9 cellular contexts compared by ENCODE assay signal in the genomic region with DNA sequence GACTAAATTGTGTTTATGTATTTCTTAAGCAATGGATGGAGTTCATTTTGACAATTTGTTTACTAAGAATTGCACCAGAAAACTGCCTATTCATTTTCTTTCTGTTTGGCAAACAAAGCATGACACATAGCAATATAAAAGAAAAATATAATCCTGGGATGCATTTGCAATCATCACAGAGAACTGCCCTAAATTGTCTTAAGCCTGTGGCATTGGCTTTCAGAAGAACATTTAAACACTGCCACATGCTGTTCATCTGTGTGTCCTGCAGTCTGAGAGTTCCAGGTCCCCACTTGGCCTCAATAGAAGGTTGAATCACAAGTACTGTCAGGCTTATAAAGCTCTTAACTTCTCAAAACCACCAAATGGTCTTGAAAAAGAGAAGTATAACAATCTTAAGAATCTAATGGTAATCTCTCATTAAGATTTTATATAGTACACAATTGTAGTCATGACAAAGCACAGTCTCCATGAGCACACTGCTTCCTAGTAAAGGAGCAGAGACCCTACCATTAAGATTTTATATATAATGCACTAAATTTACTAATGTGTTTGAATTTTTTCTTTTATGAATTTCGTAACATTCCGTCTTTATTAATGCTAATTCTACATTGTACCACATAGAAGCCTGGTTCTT. TPM values are rescaled to one million over a fixed set of nuclear protein-coding genes. Genes with fewer than 3 reads are reported as not detected.
DNase-seq lines count a peak whose midpoint lies in the region; ATAC-seq and TF ChIP-seq lines count a peak whose summit lies in the region.
"Had no signal": no experiment of that assay in that cellular context is flagged by ENCODE, and none has a peak within 500 bp of the region (broad histone marks: within the 10 kb centered on the region; RNA-seq: fewer than 3 reads in every experiment).

No MANE protein-coding gene starts in this region.

- no peak overlapping the region for H3K4me2 ChIP-seq in DND-41 (ENCODE audit: insufficient read depth, low read length)
- no peak overlapping the region for H3K4me2 ChIP-seq in hepatocyte

- no peak overlapping the region; the same call in 1 of the 2 replicates for H3K27ac ChIP-seq in DND-41 (ENCODE audit: low read length)
- H3K27ac ChIP-seq in RWPE1: no peak overlapping the region
- no peak overlapping the region for H3K27ac ChIP-seq in hepatocyte

- no peak for TF ChIP-seq EP300 in Ishikawa (IDR thresholded peaks at IDR 0.05; ENCODE audit: borderline replicate concordance)

- no peaks in the 10 kb centered on the region for H3K27me3 ChIP-seq in DND-41 (ENCODE audit: insufficient read depth, low read length, poor library complexity)
- H3K27me3 ChIP-seq in hepatocyte: no peaks in the 10 kb centered on the region

- no peak overlapping the region for H3K9ac ChIP-seq in DND-41 (ENCODE audit: low read depth, low read length)

- POLR2A ChIA-PET in RWPE1 (lab: Yijun Ruan, JAX; ENCODE audit: low non-redundant PET): no interaction called here

- CTCF ChIA-PET in RWPE1 (lab: Yijun Ruan, JAX): interaction anchor here (0.6 to 2.7 kb wide), 7 partner anchors 81 to 695 kb away, joined by 3 to 14 read pairs (median 3); no protein-coding TSS in a partner anchor

- 44% methylated on average over 2 of the region's 2 CpGs for WGBS in hepatocyte (ENCODE audit: low lambda C conversion rate, missing lambda C conversion rate)

- TF ChIP-seq CTCF in DND-41 (IDR thresholded peaks at IDR 0.05; ENCODE audit: borderline replicate concordance, extremely low read depth, low read length, poor library complexity, severe bottlenecking) (peak; percentile 98), RWPE1 (conservative IDR thresholded peaks at IDR 0.05; ENCODE audit: low read depth) (peak; percentile 79), astrocyte of the spinal cord (IDR thresholded peaks at IDR 0.05; ENCODE audit: low read depth, low read length) (peak; percentile 86), hepatocyte (IDR thresholded peaks at IDR 0.05; ENCODE audit: poor library complexity) (peak; percentile 88)

- in situ Hi-C loops in astrocyte of the spinal cord (cut with HindIII; ENCODE audit: low sequenced_read_pairs): no loop called here

- peak; percentile 95 for TF ChIP-seq RAD21 in Ishikawa (IDR thresholded peaks at IDR 0.05; ENCODE audit: low read depth)

- no peaks in the 10 kb centered on the region for H3K36me3 ChIP-seq in DND-41 (ENCODE audit: insufficient read depth, low read length)
- H3K36me3 ChIP-seq in hepatocyte (replicated peaks; ENCODE audit: insufficient read depth, low read depth): no peaks in the 10 kb centered on the region

- H3K79me2 ChIP-seq in DND-41 (ENCODE audit: insufficient read depth, low read length) (no peaks in the 10 kb centered on the region), hepatocyte (no peaks in the 10 kb centered on the region)

- ATAC-seq in DND-41 (ENCODE audit: insufficient read depth, low read depth) (peak; percentile 98), GM21515 (IDR thresholded peaks at IDR 0.05; ENCODE audit: unreplicated experiment) (peak; percentile 80)

- DNase-seq in DND-41 (peak; percentile 70), RWPE1 (ENCODE audit: low spot score) (peak; percentile 68), astrocyte of the spinal cord (ENCODE audit: low read depth, low spot score) (peak; percentile 85), hepatocyte (ENCODE audit: low spot score) (peak; percentile 74), skeletal muscle cell (ENCODE audit: low read depth) (peak; percentile 62), NCI-H1048 (lab: John Stamatoyannopoulos, UW) (no peak)

- H3K9me2 ChIP-seq in hepatocyte (replicated peaks; ENCODE audit: insufficient read depth): no peaks in the 10 kb centered on the region

- H3K4me1 ChIP-seq in DND-41 (ENCODE audit: insufficient read depth, low read length) (peaks cover 3% of the 10 kb centered on the region; the same call in 1 of the 2 replicates), hepatocyte (ENCODE audit: insufficient read depth) (no peaks in the 10 kb centered on the region)

- no peak overlapping the region for H3K4me3 ChIP-seq in DND-41 (ENCODE audit: low read depth in 1 of 2, low read length in 2 of 2)
- no peak overlapping the region for H3K4me3 ChIP-seq in astrocyte of the spinal cord (ENCODE audit: low read depth, low read length)
- no peak overlapping the region for H3K4me3 ChIP-seq in hepatocyte
- no peak overlapping the region for H3K4me3 ChIP-seq in skeletal muscle cell (ENCODE audit: low read depth, low read length)

- H2AFZ ChIP-seq in DND-41 (ENCODE audit: low read depth, low read length) (no peak overlapping the region), hepatocyte (no peak overlapping the region)

- H4K20me1 ChIP-seq in DND-41 (ENCODE audit: insufficient read depth, low read length): no peaks in the 10 kb centered on the region
- H4K20me1 ChIP-seq in hepatocyte (ENCODE audit: insufficient read depth, poor library complexity, severe bottlenecking): no peaks in the 10 kb centered on the region

- no peaks in the 10 kb centered on the region for H3K9me3 ChIP-seq in DND-41 (ENCODE audit: insufficient read depth, low read length, severe bottlenecking)
- no peaks in the 10 kb centered on the region for H3K9me3 ChIP-seq in hepatocyte (ENCODE audit: low read depth)

TF ChIP-seq in Ishikawa, 13 proteins besides CTCF, POLR2A, EP300 and RAD21:
- TF ChIP-seq NFIC (IDR thresholded peaks at IDR 0.05): no peak
- no peak for TF ChIP-seq MAX (IDR thresholded peaks at IDR 0.05)
- no peak for TF ChIP-seq REST (IDR thresholded peaks at IDR 0.05; ENCODE audit: low read depth)
- no peak for TF ChIP-seq FOXM1 (IDR thresholded peaks at IDR 0.05; ENCODE audit: borderline replicate concordance, low read depth)
- TF ChIP-seq TCF12 (IDR thresholded peaks at IDR 0.05; ENCODE audit: low read depth): no peak
- TF ChIP-seq USF1 (IDR thresholded peaks at IDR 0.05): no peak
- TF ChIP-seq CREB1 (IDR thresholded peaks at IDR 0.05; ENCODE audit: low read depth): no peak
- no peak for TF ChIP-seq CEBPB (IDR thresholded peaks at IDR 0.05)
- no peak for TF ChIP-seq YY1 (IDR thresholded peaks at IDR 0.05; ENCODE audit: low read depth)
- TF ChIP-seq TEAD4 (IDR thresholded peaks at IDR 0.05): no peak
- TF ChIP-seq ZBTB7A (IDR thresholded peaks at IDR 0.05; ENCODE audit: low read depth): no peak
- no peak for TF ChIP-seq EGR1 (IDR thresholded peaks at IDR 0.05)
- no peak for TF ChIP-seq TAF1 (IDR thresholded peaks at IDR 0.05; ENCODE audit: low read depth)

RNA-seq across cellular contexts. Expression of gene RNLS, which starts 29.9 kb away (rescaled TPM):
- total RNA-seq in hepatocyte: 14.9 and 15.7 TPM in 2 replicates
- 12.8 TPM in 2 replicates for polyA plus RNA-seq in hepatocyte

RNA-seq across cellular contexts. Expression of gene LIPJ, which starts 33.3 kb away (rescaled TPM):
- total RNA-seq in hepatocyte: 0.17 TPM in 1 of 2 replicates, not detected in the other
- not detected in 2 replicates for polyA plus RNA-seq in hepatocyte
- polyA plus RNA-seq: urinary bladder had no signal
